ENCODE assay signal across 3 cellular contexts in genomic region chr9:135226369-135227050, GRCh38.
TF ChIP-seq lines count a peak whose summit lies in the region.

No MANE protein-coding gene starts in this region.

TF ChIP-seq in HEK293, 187 proteins besides CTCF, POLR2A, EP300 and RAD21 (continued from another document):
- TF ChIP-seq, protein P1, sequence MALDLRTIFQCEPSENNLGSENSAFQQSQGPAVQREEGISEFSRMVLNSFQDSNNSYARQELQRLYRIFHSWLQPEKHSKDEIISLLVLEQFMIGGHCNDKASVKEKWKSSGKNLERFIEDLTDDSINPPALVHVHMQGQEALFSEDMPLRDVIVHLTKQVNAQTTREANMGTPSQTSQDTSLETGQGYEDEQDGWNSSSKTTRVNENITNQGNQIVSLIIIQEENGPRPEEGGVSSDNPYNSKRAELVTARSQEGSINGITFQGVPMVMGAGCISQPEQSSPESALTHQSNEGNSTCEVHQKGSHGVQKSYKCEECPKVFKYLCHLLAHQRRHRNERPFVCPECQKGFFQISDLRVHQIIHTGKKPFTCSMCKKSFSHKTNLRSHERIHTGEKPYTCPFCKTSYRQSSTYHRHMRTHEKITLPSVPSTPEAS (tag by site-specific recombination; IDR thresholded peaks at IDR 0.05): peak; percentile 91
- TF ChIP-seq ZNF837 (tag by site-specific recombination; IDR thresholded peaks at IDR 0.05) (0 out of 2 replicates have a peak, but pooled peaks have one; percentile 50), ZNF426 (tag by site-specific recombination; IDR thresholded peaks at IDR 0.05) (no peak), SALL2 (tag by site-specific recombination; IDR thresholded peaks at IDR 0.05; ENCODE audit: borderline replicate concordance) (peak; percentile 7; the same call in 1 of the 2 replicates), ZNF175 (tag by site-specific recombination; IDR thresholded peaks at IDR 0.05) (no peak)
- TF ChIP-seq, protein P2, sequence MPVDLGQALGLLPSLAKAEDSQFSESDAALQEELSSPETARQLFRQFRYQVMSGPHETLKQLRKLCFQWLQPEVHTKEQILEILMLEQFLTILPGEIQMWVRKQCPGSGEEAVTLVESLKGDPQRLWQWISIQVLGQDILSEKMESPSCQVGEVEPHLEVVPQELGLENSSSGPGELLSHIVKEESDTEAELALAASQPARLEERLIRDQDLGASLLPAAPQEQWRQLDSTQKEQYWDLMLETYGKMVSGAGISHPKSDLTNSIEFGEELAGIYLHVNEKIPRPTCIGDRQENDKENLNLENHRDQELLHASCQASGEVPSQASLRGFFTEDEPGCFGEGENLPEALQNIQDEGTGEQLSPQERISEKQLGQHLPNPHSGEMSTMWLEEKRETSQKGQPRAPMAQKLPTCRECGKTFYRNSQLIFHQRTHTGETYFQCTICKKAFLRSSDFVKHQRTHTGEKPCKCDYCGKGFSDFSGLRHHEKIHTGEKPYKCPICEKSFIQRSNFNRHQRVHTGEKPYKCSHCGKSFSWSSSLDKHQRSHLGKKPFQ (tag by site-specific recombination; IDR thresholded peaks at IDR 0.05): peak; percentile 80

TF ChIP-seq in WTC11, 78 proteins besides CTCF, POLR2A, EP300 and RAD21 (continued from another document):
- TF ChIP-seq E2F4 (CRISPR knock-in tag; IDR thresholded peaks at IDR 0.05; ENCODE audit: borderline replicate concordance, low read depth) (no peak), MAX (CRISPR knock-in tag; IDR thresholded peaks at IDR 0.05) (no peak)

TF ChIP-seq in HepG2, 621 proteins besides CTCF, POLR2A, EP300 and RAD21 (continued from another document):
- TF ChIP-seq ZBTB4 (CRISPR knock-in tag; IDR thresholded peaks at IDR 0.05; ENCODE audit: borderline replicate concordance) (no peak), NCOR1 (IDR thresholded peaks at IDR 0.05; ENCODE audit: borderline replicate concordance, low read length) (no peak), PLRG1 (conservative IDR thresholded peaks at IDR 0.05) (peak; percentile 45; the same call in 1 of the 2 replicates)
TF ChIP-seq in HepG2: peak in this region for 5.
